Comparison of ENCODE assay signal across 8 cellular contexts in genomic region chr9:101397746-101398334, GRCh38. TPM values are rescaled to one million over a fixed set of nuclear protein-coding genes. Genes with fewer than 3 reads are reported as not detected.
A peak's percentile ranks its signal among the peaks of the same experiment; 100 is the strongest.
DNase-seq lines count a peak whose midpoint lies in the region; ATAC-seq and TF ChIP-seq lines count a peak whose summit lies in the region.

No MANE protein-coding gene starts in this region.

- no peak for TF ChIP-seq CTCF in colonic mucosa (IDR thresholded peaks at IDR 0.05)

- peaks cover 85% of the 10 kb centered on the region for H3K36me3 Mint-ChIP-seq in stimulated activated naive CD8-positive, alpha-beta T cell treated with anti-CD3 and anti-CD28 coated beads, Interleukin-15, Interleukin-2, amounts not matched to agents 100 ng/mL and 50 ng/mL, for 24 hours (ENCODE audit: low read depth)
- H3K36me3 Mint-ChIP-seq in naive thymus-derived CD8-positive, alpha-beta T cell = peaks cover 40 to 63% (median 52%) of the 10 kb centered on the region in 3 donors

- H3K9me3 Mint-ChIP-seq in stimulated activated naive CD8-positive, alpha-beta T cell treated with anti-CD3 and anti-CD28 coated beads, Interleukin-15, Interleukin-2, amounts not matched to agents 100 ng/mL and 50 ng/mL, for 24 hours = peaks cover 33% of the 10 kb centered on the region
- H3K9me3 Mint-ChIP-seq in naive thymus-derived CD8-positive, alpha-beta T cell = peaks cover 0 to 7% (median 3%) of the 10 kb centered on the region in 9 donors

- intact Hi-C loops in colonic mucosa (cut with DNase I) = loop anchor here (10.0 kb wide), 1 partner anchor 683 kb away; no protein-coding TSS in a partner anchor

- no peaks in the 10 kb centered on the region for H3K27me3 Mint-ChIP-seq in stimulated activated naive CD8-positive, alpha-beta T cell treated with anti-CD3 and anti-CD28 coated beads, Interleukin-15, Interleukin-2, amounts not matched to agents 100 ng/mL and 50 ng/mL, for 24 hours
- H3K27me3 Mint-ChIP-seq in naive thymus-derived CD8-positive, alpha-beta T cell = no peaks in the 10 kb centered on the region

- peak overlapping the region; percentile 100 for H3K4me3 Mint-ChIP-seq in stimulated activated naive CD8-positive, alpha-beta T cell treated with anti-CD3 and anti-CD28 coated beads, Interleukin-15, Interleukin-2, amounts not matched to agents 100 ng/mL and 50 ng/mL, for 24 hours
- H3K4me3 Mint-ChIP-seq in naive thymus-derived CD8-positive, alpha-beta T cell = peak overlapping the region; percentile 98 to 100 (median 99)

- H3K4me1 ChIP-seq in colonic mucosa = no peaks in the 10 kb centered on the region

- no peaks in the 10 kb centered on the region for H3K9me3 ChIP-seq in colonic mucosa

- H3K27ac Mint-ChIP-seq in stimulated activated naive CD8-positive, alpha-beta T cell treated with anti-CD3 and anti-CD28 coated beads, Interleukin-15, Interleukin-2, amounts not matched to agents 100 ng/mL and 50 ng/mL, for 24 hours = peak overlapping the region; percentile 100
- H3K27ac Mint-ChIP-seq in naive thymus-derived CD8-positive, alpha-beta T cell = peak overlapping the region; percentile 99 to 100 (median 100)

- peak overlapping the region; percentile 69 to 71 for H3K9ac ChIP-seq in colonic mucosa (ENCODE audit: low read depth in 2 of 2, low read length in 2 of 2)

- H3K4me3 ChIP-seq in colonic mucosa = peak overlapping the region; percentile 66

- peaks cover 82% of the 10 kb centered on the region for H3K4me1 Mint-ChIP-seq in stimulated activated naive CD8-positive, alpha-beta T cell treated with anti-CD3 and anti-CD28 coated beads, Interleukin-15, Interleukin-2, amounts not matched to agents 100 ng/mL and 50 ng/mL, for 24 hours (ENCODE audit: low read depth)
- peaks cover 37 to 92% (median 84%) of the 10 kb centered on the region in 4 donors for H3K4me1 Mint-ChIP-seq in naive thymus-derived CD8-positive, alpha-beta T cell

- peaks cover 15% of the 10 kb centered on the region for H3K36me3 ChIP-seq in colonic mucosa

- H3K27me3 ChIP-seq in colonic mucosa = no peaks in the 10 kb centered on the region

- no peak for ATAC-seq in stimulated activated naive CD8-positive, alpha-beta T cell treated with anti-CD3 and anti-CD28 coated beads, Interleukin-15, Interleukin-2, amounts not matched to agents 100 U/mL and 50 U/mL, for 24 hours
- peak; percentile 1 to 6 for ATAC-seq in naive thymus-derived CD8-positive, alpha-beta T cell

- POLR2A ChIA-PET in naive thymus-derived CD8-positive, alpha-beta T cell (lab: Charles Lee) = interaction anchor here (1.0 to 2.1 kb wide), 3 partner anchors 11 to 136 kb away, joined by 3 to 18 read pairs (median 10); partner anchors contain the start of gene RNF20

- H3K27ac ChIP-seq in colonic mucosa = peak overlapping the region; percentile 73

- DNase-seq in stimulated activated naive CD8-positive, alpha-beta T cell treated with anti-CD3 and anti-CD28 coated beads, Interleukin-15, Interleukin-2, amounts not matched to agents 100 U/mL and 50 U/mL, for 24 hours = no peak
- DNase-seq in NCI-H69 (lab: John Stamatoyannopoulos, UW) = peak; percentile 68
- no peak for DNase-seq in colonic mucosa
- DNase-seq in naive thymus-derived CD8-positive, alpha-beta T cell = peak in 2 of 10 donors; percentile 3 to 21
- no peak for DNase-seq in NCI-H1417 treated with DMSO at 0.1 percent for 48 hours (lab: John Stamatoyannopoulos, UW)
- DNase-seq in NCI-H1105 treated with DMSO at 0.1 percent for 48 hours (lab: John Stamatoyannopoulos, UW) = no peak
- no peak for DNase-seq in hippocampal formation (lab: John Stamatoyannopoulos, UW)

RNA-seq across cellular contexts. Expression of gene MRPL50, which starts 0.6 kb away (rescaled TPM):
- total RNA-seq in colonic mucosa = 10 to 100 TPM in 1 of 2 donors, 1 to 10 TPM in 1; 9.5 to 10.1 TPM
- 10 to 100 TPM; 20.3 to 21.3 TPM for total RNA-seq in naive thymus-derived CD8-positive, alpha-beta T cell
- polyA plus RNA-seq in naive thymus-derived CD8-positive, alpha-beta T cell = 10 to 100 TPM; 12.9 to 17.8 (median 13.2) TPM

RNA-seq across cellular contexts. Expression of gene ZNF189, which starts 0.8 kb away (rescaled TPM):
- 10 to 100 TPM in 1 of 2 donors, 1 to 10 TPM in 1; 9.3 to 17.4 TPM for total RNA-seq in colonic mucosa
- total RNA-seq in naive thymus-derived CD8-positive, alpha-beta T cell = 10 to 100 TPM; 23.7 to 26.3 TPM
- polyA plus RNA-seq in naive thymus-derived CD8-positive, alpha-beta T cell = 1 to 10 TPM; 1.4 to 2.6 (median 2.6) TPM

RNA-seq across cellular contexts. Expression of gene BAAT, which starts 13.0 kb away (rescaled TPM):
- under 1 TPM in 1 of 2 donors, not detected in 1; 0.30 TPM for total RNA-seq in colonic mucosa
- not detected for total RNA-seq in naive thymus-derived CD8-positive, alpha-beta T cell
- not detected for polyA plus RNA-seq in naive thymus-derived CD8-positive, alpha-beta T cell

RNA-seq across cellular contexts. Expression of gene ALDOB, which starts 37.7 kb away (rescaled TPM):
- 10 to 100 TPM in 1 of 2 donors, 1 to 10 TPM in 1; 3.4 to 33.1 TPM for total RNA-seq in colonic mucosa
- not detected for total RNA-seq in naive thymus-derived CD8-positive, alpha-beta T cell
- not detected for polyA plus RNA-seq in naive thymus-derived CD8-positive, alpha-beta T cell
